ENCODE assay signal across 17 cellular contexts in the genomic region with DNA sequence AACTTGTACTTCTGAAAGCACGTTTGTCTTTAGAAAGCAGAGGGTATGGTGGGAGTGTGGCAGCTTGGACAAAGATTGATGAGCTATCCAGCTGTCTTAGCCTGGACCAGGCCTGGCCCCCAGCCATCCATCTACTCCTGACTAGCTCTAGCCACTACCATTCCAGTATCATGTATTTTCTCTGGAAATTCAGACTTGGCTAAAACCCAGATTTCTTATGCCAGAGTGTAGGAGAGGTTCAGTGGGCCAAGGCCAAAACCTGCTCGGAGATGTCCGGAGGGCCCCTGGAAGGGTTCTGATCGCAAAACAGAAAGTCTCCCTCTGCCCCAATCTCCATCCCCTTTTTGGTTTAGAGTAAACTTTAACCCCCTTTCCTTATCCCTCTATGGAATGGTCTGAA. TPM values are rescaled to one million over a fixed set of nuclear protein-coding genes. Genes with fewer than 3 reads are reported as not detected.
"Had no signal": no experiment of that assay in that cellular context is flagged by ENCODE, and none has a peak within 500 bp of the region (broad histone marks: within the 10 kb centered on the region; RNA-seq: fewer than 3 reads in every experiment).

No MANE protein-coding gene starts in this region.

- H3K27me3 ChIP-seq: ascending aorta, heart left ventricle, spleen, transverse colon had no signal

- DNase-seq: activated CD4-positive, alpha-beta T cell treated with anti-CD3 and anti-CD28 coated beads, Interleukin-2, amount 10 ng/mL, durations not matched to agents 7 days and 5 days; activated gamma-delta T cell treated with Interleukin-2 at 50 U/mL for 16 hours; activated naive CD8-positive, alpha-beta T cell treated with anti-CD3 and anti-CD28 coated beads, Interleukin-2, amount 10 ng/mL, durations not matched to agents 7 days and 5 days; activated T-cell treated with anti-CD3 and anti-CD28 coated beads for 4 hours; effector CD4-positive, alpha-beta T cell; heart left ventricle; spleen; stimulated activated CD4-positive, alpha-beta T cell treated with anti-CD3 and anti-CD28 coated beads, Interleukin-2, amount 100 ng/mL, for 24 hours; stimulated activated naive B cell treated with anti-CD40 and anti-IgM and Interleukin-4, amounts not matched to agents 10 μg/mL and 1 μg/mL and 100 μg/mL, for 72 hours; transverse colon had no signal

- H3K4me3 ChIP-seq: ascending aorta, coronary artery, heart left ventricle, spleen, transverse colon had no signal

- ATAC-seq: heart left ventricle; left lobe of liver; stimulated activated naive B cell treated with anti-CD40 and anti-IgM and Interleukin-4, amounts not matched to agents 10 μg/mL and 1 μg/mL and 100 μg/mL, for 72 hours; WTC11 had no signal

- H3K27ac ChIP-seq: ascending aorta, coronary artery, heart left ventricle, spleen, transverse colon had no signal

- H3K36me3 ChIP-seq: ascending aorta, heart left ventricle, spleen, transverse colon had no signal

- H3K4me1 ChIP-seq: ascending aorta, heart left ventricle, spleen, transverse colon had no signal

- FAIRE-seq: endothelial cell of umbilical vein, frontal cortex, islet of Langerhans had no signal

- H3K9me3 ChIP-seq: ascending aorta, heart left ventricle, spleen, transverse colon had no signal

RNA-seq across cellular contexts. Expression of gene AGBL2, which starts 48.0 kb away (rescaled TPM):
- total RNA-seq: ascending aorta had no signal
